In genomic region chr4:88539322-88540068, GRCh38 we compare ENCODE assay signal across 8 cellular contexts. TPM values are rescaled to one million over a fixed set of nuclear protein-coding genes. Genes with fewer than 3 reads are reported as not detected.
DNase-seq lines count a peak whose midpoint lies in the region; ATAC-seq and TF ChIP-seq lines count a peak whose summit lies in the region.
"Not testable (repeated sequence)": the region's sequence is repeated elsewhere in the genome, so short reads cannot be mapped to it uniquely, and the experiment has no call there.

No MANE protein-coding gene starts in this region.

- H4K20me1 ChIP-seq in GM23338 (replicated peaks; ENCODE audit: insufficient read depth), result not testable (repeated sequence)

- WGBS in adrenal gland, 4 donors, result 24 to 32% (median 25%) methylated on average over 7 to 9 of the region's 9 CpGs
- WGBS in gastroesophageal sphincter (ENCODE audit: low coverage in 1 of 2), 2 donors, result 100% methylated on average over 1 of the region's 9 CpGs; no CpG with 5 or more reads in 1 of the 2 donors

- not testable (repeated sequence) for H3F3A ChIP-seq in GM23338 (replicated peaks; ENCODE audit: low read depth)

- not testable (repeated sequence) for H3K9me2 ChIP-seq in GM23338 (ENCODE audit: insufficient read depth)

- H3K36me3 ChIP-seq in GM23338 (ENCODE audit: insufficient read depth); adrenal gland (replicated peaks in 1 of 2); gastroesophageal sphincter; naive thymus-derived CD4-positive, alpha-beta T cell (ENCODE audit: control insufficient read depth in 2 of 3, insufficient read depth in 3 of 3, low read length in 3 of 3): not testable (repeated sequence)

- POLR2A ChIA-PET in AG04449 (lab: Yijun Ruan, JAX), result interaction anchor here (0.6 to 1.0 kb wide), 3 partner anchors 44 to 120 kb away, joined by 3 to 4 read pairs (median 3); no protein-coding TSS in a partner anchor
- POLR2A ChIA-PET in activated CD4-positive, alpha-beta T cell treated with anti-CD3 and anti-CD28 coated beads for 36 hours (lab: Charles Lee), result not testable (repeated sequence)
- POLR2A ChIA-PET in naive thymus-derived CD4-positive, alpha-beta T cell (lab: Charles Lee), result interaction anchor here (1.2 to 1.4 kb wide), 2 partner anchors 54 to 120 kb away, joined by 4 read pairs; no protein-coding TSS in a partner anchor

- peak overlapping the region; percentile 68; the same call in 1 of the 2 replicates for H2AFZ ChIP-seq in GM23338

- peaks cover 20% of the 10 kb centered on the region for H3K4me1 Mint-ChIP-seq in GM23338
- peaks cover 21% of the 10 kb centered on the region for H3K4me1 Mint-ChIP-seq in activated CD4-positive, alpha-beta T cell treated with anti-CD3 and anti-CD28 coated beads for 36 hours
- H3K4me1 Mint-ChIP-seq in naive thymus-derived CD4-positive, alpha-beta T cell, result not testable (repeated sequence)

- ATAC-seq in GM23338, result peak; percentile 75
- ATAC-seq in activated CD4-positive, alpha-beta T cell treated with anti-CD3 and anti-CD28 coated beads for 36 hours; gastroesophageal sphincter; naive thymus-derived CD4-positive, alpha-beta T cell: not testable (repeated sequence)

- H3K4me2 ChIP-seq in GM23338, result not testable (repeated sequence)

- H3K79me2 ChIP-seq in GM23338 (replicated peaks; ENCODE audit: insufficient read depth), result not testable (repeated sequence)

- not testable (repeated sequence) for H3K4me3 ChIP-seq in AG04449 (ENCODE audit: low read depth, low read length); GM23338; adrenal gland; gastroesophageal sphincter; naive thymus-derived CD4-positive, alpha-beta T cell (ENCODE audit: low read length)

- H3K4me3 Mint-ChIP-seq in GM23338; activated CD4-positive, alpha-beta T cell treated with anti-CD3 and anti-CD28 coated beads for 36 hours: not testable (repeated sequence)
- H3K4me3 Mint-ChIP-seq in naive thymus-derived CD4-positive, alpha-beta T cell, result peak overlapping the region in 4 of 10 donors; percentile 10 to 49 (median 26)

- not testable (repeated sequence) for DNase-seq in AG04449 (ENCODE audit: low read depth, low spot score)
- DNase-seq in GM23338 (ENCODE audit: low spot score) (peak; percentile 73), NCI-H748 (lab: John Stamatoyannopoulos, UW; ENCODE audit: unreplicated experiment) (peak; percentile 51), adrenal gland (peak; percentile 77 to 91 (median 81))
- peak; percentile 84 for DNase-seq in activated CD4-positive, alpha-beta T cell treated with anti-CD3 and anti-CD28 coated beads for 36 hours
- DNase-seq in naive thymus-derived CD4-positive, alpha-beta T cell, result peak; percentile 55 to 75 (median 67)
- DNase-seq in stimulated activated CD4-positive, alpha-beta T cell treated with anti-CD3 and anti-CD28 coated beads, TNF-alpha, amount 100 ng/mL, for 48 hours (ENCODE audit: low read depth in 3 of 3), result peak; percentile 61 to 69 (median 62)

- not testable (repeated sequence) for H3K9me3 Mint-ChIP-seq in GM23338; activated CD4-positive, alpha-beta T cell treated with anti-CD3 and anti-CD28 coated beads for 36 hours (ENCODE audit: low read depth); naive thymus-derived CD4-positive, alpha-beta T cell

- H3K36me3 Mint-ChIP-seq in GM23338 (ENCODE audit: low read depth); activated CD4-positive, alpha-beta T cell treated with anti-CD3 and anti-CD28 coated beads for 36 hours (ENCODE audit: low read depth); naive thymus-derived CD4-positive, alpha-beta T cell: not testable (repeated sequence)

- not testable (repeated sequence) for H3K27me3 ChIP-seq in GM23338 (ENCODE audit: insufficient read depth); adrenal gland; gastroesophageal sphincter; naive thymus-derived CD4-positive, alpha-beta T cell (ENCODE audit: control insufficient read depth in 2 of 2, insufficient read depth in 2 of 2, low read length in 2 of 2)

- not testable (repeated sequence) for TF ChIP-seq POLR2A in adrenal gland (IDR thresholded peaks at IDR 0.05); gastroesophageal sphincter (IDR thresholded peaks at IDR 0.05)

- H3K27ac ChIP-seq in GM23338 (ENCODE audit: low read depth); adrenal gland; gastroesophageal sphincter; naive thymus-derived CD4-positive, alpha-beta T cell (ENCODE audit: low read depth, low read length): not testable (repeated sequence)

- CTCF ChIA-PET in AG04449 (lab: Yijun Ruan, JAX), result interaction anchor here (0.6 to 3.6 kb wide), 52 partner anchors 8 to 573 kb away, joined by 3 to 29 read pairs (median 5); partner anchors contain the start of gene HERC3
- CTCF ChIA-PET in activated CD4-positive, alpha-beta T cell treated with anti-CD3 and anti-CD28 coated beads for 36 hours (lab: Charles Lee), result interaction anchor here (0.6 to 2.8 kb wide), 40 partner anchors 9 to 755 kb away, joined by 3 to 20 read pairs (median 4); partner anchors contain the start of gene HERC3
- CTCF ChIA-PET in naive thymus-derived CD4-positive, alpha-beta T cell (lab: Charles Lee), result interaction anchor here (0.6 to 5.3 kb wide), 45 partner anchors 9 to 484 kb away, joined by 3 to 37 read pairs (median 3); partner anchors contain the start of genes HERC5 and NAP1L5

- intact Hi-C loops in activated CD4-positive, alpha-beta T cell treated with anti-CD3 and anti-CD28 coated beads for 36 hours (cut with DNase I, micrococcal nuclease), result loop anchor here (1.0 to 5.0 kb wide), 3 partner anchors 120 to 485 kb away; no protein-coding TSS in a partner anchor
- intact Hi-C loops in adrenal gland (cut with DNase I), result loop anchor here in 1 of 2 donors (10.0 kb wide), 1 partner anchor 115 kb away; no protein-coding TSS in a partner anchor
- intact Hi-C loops in naive thymus-derived CD4-positive, alpha-beta T cell (cut with micrococcal nuclease), result loop anchor here (1.0 to 2.0 kb wide), 7 partner anchors 13 to 485 kb away; partner anchors contain the start of gene HERC3 (in 2 of the 2)

- TF ChIP-seq EP300 in gastroesophageal sphincter (IDR thresholded peaks at IDR 0.05), result not testable (repeated sequence)

- H3K27ac Mint-ChIP-seq in GM23338; activated CD4-positive, alpha-beta T cell treated with anti-CD3 and anti-CD28 coated beads for 36 hours: not testable (repeated sequence)
- peak overlapping the region in 6 of 9 donors; percentile 22 to 82 (median 41) for H3K27ac Mint-ChIP-seq in naive thymus-derived CD4-positive, alpha-beta T cell

- H3K4me1 ChIP-seq in GM23338 (ENCODE audit: insufficient read depth), result peaks cover 14% of the 10 kb centered on the region
- H3K4me1 ChIP-seq in adrenal gland (replicated peaks in 1 of 2); gastroesophageal sphincter; naive thymus-derived CD4-positive, alpha-beta T cell (ENCODE audit: control insufficient read depth in 2 of 2, insufficient read depth in 2 of 2, low read length in 2 of 2): not testable (repeated sequence)

- H3K9me3 ChIP-seq in adrenal gland (replicated peaks in 1 of 3); gastroesophageal sphincter; naive thymus-derived CD4-positive, alpha-beta T cell (ENCODE audit: control insufficient read depth in 2 of 3, low read length in 3 of 3): not testable (repeated sequence)

- H3K27me3 Mint-ChIP-seq in GM23338 (ENCODE audit: insufficient read depth, low read depth, poor library complexity); activated CD4-positive, alpha-beta T cell treated with anti-CD3 and anti-CD28 coated beads for 36 hours: not testable (repeated sequence)
- H3K27me3 Mint-ChIP-seq in naive thymus-derived CD4-positive, alpha-beta T cell, result peaks cover 0 to 21% (median 0%) of the 10 kb centered on the region in 5 donors

- TF ChIP-seq CTCF in AG04449 (IDR thresholded peaks at IDR 0.05; ENCODE audit: insufficient read depth, low read length, missing control alignments) (peak; percentile 54), GM23338 (conservative IDR thresholded peaks at IDR 0.05; ENCODE audit: low read depth in 2 of 2) (peak; percentile 80 to 91), adrenal gland (IDR thresholded peaks at IDR 0.05) (peak; percentile 43 to 81 (median 75)), gastroesophageal sphincter (IDR thresholded peaks at IDR 0.05) (peak; percentile 57 to 74 (median 72))

RNA-seq across cellular contexts. Expression of gene PYURF, which starts 15.9 kb away (rescaled TPM):
- 65.3 and 81.9 TPM in 2 replicates for total RNA-seq in GM23338 (2014; rRNA removed; shearing (Covaris generic))
- polyA plus RNA-seq in GM23338 (2016; fragmentation: Nextera tagmentation; extraction: Ambion mirVana) (113 and 116 TPM in 2 replicates), adrenal gland (10 to 100 TPM; 69.2 to 97.3 (median 74.8) TPM)
- total RNA-seq in activated CD4-positive, alpha-beta T cell treated with anti-CD3 and anti-CD28 coated beads for 36 hours, result 10 to 100 TPM; 27.3 to 44.1 TPM
- total RNA-seq in adrenal gland (100 to 1,000 TPM in 3 of 8 donors, 10 to 100 TPM in 5; 76.5 to 159 (median 90.0) TPM), gastroesophageal sphincter (100 to 1,000 TPM in 1 of 4 donors, 10 to 100 TPM in 3; 78.1 to 108 (median 96.4) TPM)
- total RNA-seq in naive thymus-derived CD4-positive, alpha-beta T cell, result 10 to 100 TPM; 33.0 to 57.7 (median 47.4) TPM
- polyA plus RNA-seq in naive thymus-derived CD4-positive, alpha-beta T cell, result 100 to 1,000 TPM; 219 to 270 TPM

RNA-seq across cellular contexts. Expression of gene HERC3, which starts 52.8 kb away (rescaled TPM):
- total RNA-seq in GM23338 (2014; rRNA removed; shearing (Covaris generic)), result 2.4 and 2.6 TPM in 2 replicates
- polyA plus RNA-seq in GM23338 (2016; fragmentation: Nextera tagmentation; extraction: Ambion mirVana) (2.2 and 3.1 TPM in 2 replicates), adrenal gland (10 to 100 TPM in 1 of 3 donors, 1 to 10 TPM in 2; 3.4 to 18.7 (median 5.4) TPM)
- 10 to 100 TPM; 26.2 to 41.8 TPM for total RNA-seq in activated CD4-positive, alpha-beta T cell treated with anti-CD3 and anti-CD28 coated beads for 36 hours
- total RNA-seq in adrenal gland (10 to 100 TPM; 19.4 to 40.1 (median 32.9) TPM), gastroesophageal sphincter (10 to 100 TPM; 45.0 to 60.7 (median 51.9) TPM)
- total RNA-seq in naive thymus-derived CD4-positive, alpha-beta T cell, result 100 to 1,000 TPM in 4 of 5 experiments, 10 to 100 TPM in 1; 38.1 to 130 (median 104) TPM
- 10 to 100 TPM; 42.7 to 65.8 TPM for polyA plus RNA-seq in naive thymus-derived CD4-positive, alpha-beta T cell
